Comparison of ENCODE assay signal across 31 cellular contexts in genomic region chr10:94364480-94364879, GRCh38. TPM values are rescaled to one million over a fixed set of nuclear protein-coding genes. Genes with fewer than 3 reads are reported as not detected.
A peak's percentile ranks its signal among the peaks of the same experiment; 100 is the strongest.
DNase-seq lines count a peak whose midpoint lies in the region; ATAC-seq, FAIRE-seq and TF ChIP-seq lines count a peak whose summit lies in the region.
"Had no signal": no experiment of that assay in that cellular context is flagged by ENCODE, and none has a peak within 500 bp of the region (broad histone marks: within the 10 kb centered on the region; RNA-seq: fewer than 3 reads in every experiment).

No MANE protein-coding gene starts in this region.

- no peak for ATAC-seq in stimulated activated naive CD8-positive, alpha-beta T cell treated with anti-CD3 and anti-CD28 coated beads, Interleukin-15, Interleukin-2, amounts not matched to agents 100 U/mL and 50 U/mL, for 24 hours
- ATAC-seq: activated CD8-positive, alpha-beta T cell treated with anti-CD3 and anti-CD28 coated beads, Interleukin-2, amount 10 ng/mL, durations not matched to agents 7 days and 5 days had no signal

- H3K4me3 ChIP-seq in Caco-2 (ENCODE audit: low read depth, low read length) (no peak overlapping the region), bronchial epithelial cell (ENCODE audit: low read depth, low read length) (no peak overlapping the region), dorsolateral prefrontal cortex (no peak overlapping the region)
- H3K4me3 ChIP-seq: adrenal gland, esophagus squamous epithelium, SK-N-MC, smooth muscle cell, thoracic aorta had no signal

- H3K9me3 Mint-ChIP-seq in T-helper 1 cell treated with Interleukin-12 subunit alpha and Interleukin-12 subunit beta and Interleukin-4 antibody, amounts not matched to agents 30 μg/mL and 1 μg/mL, for 36 hours, result no peaks in the 10 kb centered on the region
- H3K9me3 Mint-ChIP-seq in Caco-2 (ENCODE audit: unreplicated experiment) (no peaks in the 10 kb centered on the region), nephron (no peaks in the 10 kb centered on the region)

- H3K27ac Mint-ChIP-seq in T-helper 1 cell treated with Interleukin-12 subunit alpha and Interleukin-12 subunit beta and Interleukin-4 antibody, amounts not matched to agents 30 μg/mL and 1 μg/mL, for 36 hours, result peak overlapping the region; percentile 17
- H3K27ac Mint-ChIP-seq in Caco-2 (ENCODE audit: unreplicated experiment) (peak overlapping the region; percentile 2), nephron (peak overlapping the region in 2 of 3 experiments; percentile 5 to 28)
- H3K27ac Mint-ChIP-seq: activated CD8-positive, alpha-beta T cell treated with anti-CD3 and anti-CD28 coated beads, Interleukin-2, amount 10 ng/mL, durations not matched to agents 7 days and 5 days; CD14-positive monocyte had no signal

- H3K4me3 Mint-ChIP-seq in T-helper 1 cell treated with Interleukin-12 subunit alpha and Interleukin-12 subunit beta and Interleukin-4 antibody, amounts not matched to agents 30 μg/mL and 1 μg/mL, for 36 hours, result peak overlapping the region; percentile 6
- peak overlapping the region; percentile 13 for H3K4me3 Mint-ChIP-seq in Caco-2 (ENCODE audit: unreplicated experiment)
- H3K4me3 Mint-ChIP-seq in nephron, result peak overlapping the region; percentile 45 to 82 (median 67)
- H3K4me3 Mint-ChIP-seq: activated CD8-positive, alpha-beta T cell treated with anti-CD3 and anti-CD28 coated beads, Interleukin-2, amount 10 ng/mL, durations not matched to agents 7 days and 5 days had no signal

- H3K27ac ChIP-seq in dorsolateral prefrontal cortex, result peak overlapping the region in 28 of 59 donors; percentile 4 to 100 (median 97)
- H3K27ac ChIP-seq: 22Rv1, adrenal gland, esophagus squamous epithelium, parathyroid adenoma, SK-N-MC, thoracic aorta had no signal

- H3K27me3 Mint-ChIP-seq in T-helper 1 cell treated with Interleukin-12 subunit alpha and Interleukin-12 subunit beta and Interleukin-4 antibody, amounts not matched to agents 30 μg/mL and 1 μg/mL, for 36 hours (ENCODE audit: low read depth), result peaks cover 17% of the 10 kb centered on the region
- H3K27me3 Mint-ChIP-seq in Caco-2 (ENCODE audit: insufficient read depth, unreplicated experiment) (no peaks in the 10 kb centered on the region), nephron (ENCODE audit: low read depth) (peaks cover 5% of the 10 kb centered on the region)

- peaks cover 6% of the 10 kb centered on the region for H3K36me3 Mint-ChIP-seq in T-helper 1 cell treated with Interleukin-12 subunit alpha and Interleukin-12 subunit beta and Interleukin-4 antibody, amounts not matched to agents 30 μg/mL and 1 μg/mL, for 36 hours (ENCODE audit: low read depth)
- H3K36me3 Mint-ChIP-seq in Caco-2 (ENCODE audit: insufficient read depth, unreplicated experiment) (peaks cover 18% of the 10 kb centered on the region), nephron (ENCODE audit: low read depth) (peaks cover 9% of the 10 kb centered on the region)

- peaks cover 13% of the 10 kb centered on the region for H3K4me1 Mint-ChIP-seq in T-helper 1 cell treated with Interleukin-12 subunit alpha and Interleukin-12 subunit beta and Interleukin-4 antibody, amounts not matched to agents 30 μg/mL and 1 μg/mL, for 36 hours (ENCODE audit: low read depth)
- H3K4me1 Mint-ChIP-seq in Caco-2 (ENCODE audit: low read depth, unreplicated experiment), result peaks cover 7% of the 10 kb centered on the region
- peaks cover 26% of the 10 kb centered on the region for H3K4me1 Mint-ChIP-seq in nephron

- peak; percentile 18 for FAIRE-seq in bronchial epithelial cell (lab: Jason Lieb, UNC)
- FAIRE-seq: GM18507, GM19239, urothelium cell line had no signal

- POLR2A ChIA-PET in Caco-2 (lab: Charles Lee), result interaction anchor here (1.2 kb wide), 1 partner anchor 39 kb away, joined by 3 read pairs; no protein-coding TSS in a partner anchor

- no TSS peak for BruUV-seq in Caco-2 (replicated peaks; lab: Mats Ljungman, UMichigan)

- H3K4me1 ChIP-seq in Caco-2, result peaks cover 8% of the 10 kb centered on the region

- H3K36me3 ChIP-seq in Caco-2 (ENCODE audit: control insufficient read depth, insufficient read depth, low read length), result no peaks in the 10 kb centered on the region; the same call in 1 of the 2 replicates
- no peaks in the 10 kb centered on the region for H3K36me3 ChIP-seq in bronchial epithelial cell (ENCODE audit: control insufficient read depth, insufficient read depth, low read length)
- H3K36me3 ChIP-seq: adrenal gland, thoracic aorta had no signal

- intact Hi-C loops in Caco-2 (cut with micrococcal nuclease; ENCODE audit: unreplicated experiment) (no loop called here), dorsolateral prefrontal cortex (cut with DNase I) (loop anchor here in 1 of 2 donors (5.0 kb wide), 1 partner anchor 78 kb away; no protein-coding TSS in a partner anchor)

- CTCF ChIA-PET in Caco-2 (lab: Charles Lee), result no interaction called here

- TF ChIP-seq CTCF in Caco-2 (IDR thresholded peaks at IDR 0.05; ENCODE audit: insufficient read depth in 1 of 2, low read depth in 1 of 2, low read length in 1 of 2, severe bottlenecking in 1 of 2, unreplicated experiment in 1 of 2) (no peak), bronchial epithelial cell (IDR thresholded peaks at IDR 0.05; ENCODE audit: insufficient read depth, low read length, severe bottlenecking) (no peak), nephron (IDR thresholded peaks at IDR 0.05; ENCODE audit: unreplicated experiment in 3 of 3) (no peak), dorsolateral prefrontal cortex (IDR thresholded peaks at IDR 0.05 in 54 of 56, conservative IDR thresholded peaks at IDR 0.05 in 2 of 56; ENCODE audit: low read depth in 1 of 56, partially characterized antibody in 56 of 56) (no peak)

- H3K9me3 ChIP-seq in Caco-2, result no peaks in the 10 kb centered on the region
- H3K9me3 ChIP-seq: adrenal gland, esophagus squamous epithelium, thoracic aorta had no signal

- no peak for DNase-seq in T-helper 1 cell
- DNase-seq in Caco-2, result no peak
- DNase-seq in bronchial epithelial cell (ENCODE audit: low read depth), result no peak
- DNase-seq in dorsolateral prefrontal cortex, result no peak
- no peak for DNase-seq in nucleus accumbens (lab: John Stamatoyannopoulos, UW)
- no peak for DNase-seq in stimulated activated naive CD8-positive, alpha-beta T cell treated with anti-CD3 and anti-CD28 coated beads, Interleukin-15, Interleukin-2, amounts not matched to agents 100 U/mL and 50 U/mL, for 24 hours
- DNase-seq: activated CD4-positive, alpha-beta T cell treated with anti-CD3 and anti-CD28 coated beads for 1 hour; activated CD8-positive, alpha-beta T cell treated with anti-CD3 and anti-CD28 coated beads, Interleukin-2, amount 10 ng/mL, durations not matched to agents 7 days and 5 days; activated effector memory CD4-positive, alpha-beta T cell treated with anti-CD3 and anti-CD28 coated beads, Interleukin-2, amount 50 U/mL, for 16 hours; adrenal gland; cerebellar nuclear complex; dermis blood vessel endothelial cell; EL; esophagus squamous epithelium; foreskin melanocyte; NCI-H1092; NCI-H1694; NCI-H2171; NCI-H524; stimulated activated naive CD4-positive, alpha-beta T cell treated with Interleukin-2 at 50 U/mL for 16 hours had no signal

- H3K27me3 ChIP-seq in Caco-2 (replicated peaks; ENCODE audit: control insufficient read depth, insufficient read depth, low read length) (no peaks in the 10 kb centered on the region), bronchial epithelial cell (ENCODE audit: control insufficient read depth, insufficient read depth, low read length) (no peaks in the 10 kb centered on the region), dorsolateral prefrontal cortex (no peaks in the 10 kb centered on the region)
- H3K27me3 ChIP-seq: adrenal gland, esophagus squamous epithelium had no signal

RNA-seq across cellular contexts. Expression of gene NOC3L, which starts 1.7 kb away (rescaled TPM):
- total RNA-seq in Caco-2 (2022), result 39.9 and 42.3 TPM in 2 replicates
- total RNA-seq in bronchial epithelial cell, result 18.2 and 22.6 TPM in 2 replicates
- total RNA-seq in dorsolateral prefrontal cortex, result 10 to 100 TPM in 99 of 120 experiments, 1 to 10 TPM in 21; 6.0 to 19.1 (median 12.2) TPM

RNA-seq across cellular contexts. Expression of gene TBC1D12, which starts 37.9 kb away (rescaled TPM):
- total RNA-seq in Caco-2 (2022) (32.1 and 33.8 TPM in 2 replicates), bronchial epithelial cell (10.8 and 11.3 TPM in 2 replicates), dorsolateral prefrontal cortex (10 to 100 TPM; 13.7 to 84.3 (median 27.5) TPM)

Comparison
In these comparisons a context has a peak if more than half of its experiments do, and no peak if none do; other contexts are left out.
1. H3K4me3 Mint-ChIP-seq: peak in every context shown above with its lines; median percentile 67 in nephron; 13 in Caco-2; 6 in T-helper 1 cell treated with Interleukin-12 subunit alpha and Interleukin-12 subunit beta and Interleukin-4 antibody, amounts not matched to agents 30 μg/mL and 1 μg/mL, for 36 hours.